In the genomic region with DNA sequence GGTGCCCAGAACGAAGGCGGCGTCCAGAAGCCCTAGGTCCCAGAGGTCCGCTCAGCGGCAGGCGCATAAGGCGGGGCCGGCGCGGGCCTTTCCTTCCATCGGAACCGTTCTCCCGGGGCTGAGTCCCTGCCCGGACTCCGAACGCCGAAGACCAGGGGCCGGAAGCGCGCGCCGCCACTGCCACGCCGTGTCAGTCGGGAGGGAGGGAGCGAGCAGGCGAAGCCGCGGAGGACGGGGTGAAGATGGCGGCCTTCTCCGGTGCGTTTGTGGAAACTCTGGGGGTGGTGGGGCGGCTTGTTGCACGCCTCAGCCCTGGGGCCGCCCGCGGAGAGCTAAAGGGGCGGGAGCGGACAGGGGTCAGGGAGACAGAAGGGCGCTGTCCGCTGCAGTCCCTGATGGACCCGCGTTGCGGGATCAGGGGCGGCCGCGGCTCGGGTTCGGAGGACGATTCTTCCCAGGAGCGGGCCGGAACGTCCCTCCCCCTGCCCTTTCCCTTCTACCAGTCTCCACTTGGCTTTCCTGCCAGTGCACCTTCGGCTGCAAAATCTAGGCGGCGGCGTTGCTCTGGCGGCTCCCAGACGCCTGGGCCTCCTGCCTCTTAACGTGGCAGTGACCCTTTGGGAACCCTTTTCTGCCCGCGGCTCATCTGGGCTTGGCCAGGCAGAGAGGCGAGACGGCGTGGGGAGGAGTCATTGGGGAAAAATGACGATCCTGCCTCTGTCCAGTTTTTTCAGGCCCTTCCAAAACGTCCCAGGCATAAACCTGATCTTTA, we compare ENCODE assay signal across 8 cellular contexts. TPM values are rescaled to one million over a fixed set of nuclear protein-coding genes. Genes with fewer than 3 reads are reported as not detected.
DNase-seq lines count a peak whose midpoint lies in the region; ATAC-seq, FAIRE-seq and TF ChIP-seq lines count a peak whose summit lies in the region.

Gene DDX1, plus strand, starts transcription at position 177 of the 772 bp plus-strand sequence. Its CDS starts 66 bp downstream, at position 243.

- peak within 1 kb of the TSS; percentile 98 for H3K4me3 Mint-ChIP-seq in dendritic cell treated with granulocyte-macrophage colony-stimulating factor and Interleukin-4, amounts not matched to agents 40 ng/mL and 50 ng/mL, for 4 days

- no peaks in the 10 kb centered on the region for H3K9me3 ChIP-seq in HepG2 (ENCODE audit: low read length)

- DNase-seq in BJ (ENCODE audit: low read depth) (peak; percentile 20), GM19239 (ENCODE audit: insufficient read length, low spot score) (peak; percentile 81), NCI-H524 treated with DMSO at 0.1 percent for 48 hours (lab: John Stamatoyannopoulos, UW) (peak; percentile 73), HepG2 (ENCODE audit: low spot score) (peak; percentile 80)
- peak; percentile 82 to 83 for DNase-seq in activated CD4-positive, alpha-beta T cell treated with anti-CD3 and anti-CD28 coated beads, Interleukin-2, amount 50 U/mL, for 24 hours (ENCODE audit: low read depth in 1 of 2, low spot score in 1 of 2)
- DNase-seq in stimulated activated CD4-positive, alpha-beta T cell treated with anti-CD3 and anti-CD28 coated beads, Interleukin-2, amount 100 ng/mL, for 48 hours: peak; percentile 80 to 86

- WGBS in HepG2 (ENCODE audit: low lambda C conversion rate): 0% methylated on average over 32 of the region's 68 CpGs

- FAIRE-seq in GM19239 (lab: Jason Lieb, UNC) (peak; percentile 73), HepG2 (lab: Jason Lieb, UNC) (no peak)

- intact Hi-C loops in dendritic cell treated with granulocyte-macrophage colony-stimulating factor and Interleukin-4, amounts not matched to agents 40 ng/mL and 50 ng/mL, for 4 days (cut with micrococcal nuclease): loop anchor here (1.0 kb wide), 1 partner anchor 31 kb away; the partner anchor contains the start of gene NBAS
- intact Hi-C loops in HepG2 (cut with micrococcal nuclease; ENCODE audit: unreplicated experiment): loop anchor here (2.0 kb wide), 1 partner anchor 31 kb away; the partner anchor contains the start of gene NBAS

- H3K36me3 Mint-ChIP-seq in dendritic cell treated with granulocyte-macrophage colony-stimulating factor and Interleukin-4, amounts not matched to agents 40 ng/mL and 50 ng/mL, for 4 days (ENCODE audit: low read depth): peaks cover 31% of the 10 kb centered on the region

- H3K36me3 ChIP-seq in BJ (ENCODE audit: control insufficient read depth, insufficient read depth, low read length) (peaks cover 3% of the 10 kb centered on the region; the same call in 1 of the 2 replicates), HepG2 (replicated peaks in 1 of 2; ENCODE audit: control insufficient read depth in 1 of 2, insufficient read depth in 2 of 2, low read length in 2 of 2) (peaks cover 10 to 25% of the 10 kb centered on the region in 2 experiments)

- H3K4me2 ChIP-seq in HepG2 (ENCODE audit: low read depth, low read length): peak within 1 kb of the TSS; percentile 92

- peak; percentile 24 to 59; a peak in 1 of 4 replicates for TF ChIP-seq EP300 in HepG2 (IDR thresholded peaks at IDR 0.05; ENCODE audit: low read depth in 2 of 2, low read length in 2 of 2)
- TF ChIP-seq EP300 in HepG2 (CRISPR knock-in tag; IDR thresholded peaks at IDR 0.05; ENCODE audit: borderline replicate concordance): peak; percentile 36; the same call in 1 of the 2 replicates

- peak; percentile 73 for TF ChIP-seq RAD21 in HepG2 (CRISPR knock-in tag; IDR thresholded peaks at IDR 0.05)

- no peaks in the 10 kb centered on the region for H3K27me3 Mint-ChIP-seq in dendritic cell treated with granulocyte-macrophage colony-stimulating factor and Interleukin-4, amounts not matched to agents 40 ng/mL and 50 ng/mL, for 4 days

- POLR2A ChIA-PET in BJ (lab: Charles Lee) (interaction anchor here (0.7 kb wide), 1 partner anchor 16 kb away, joined by 6 read pairs; no protein-coding TSS in a partner anchor), HepG2 (lab: Yijun Ruan, JAX) (interaction anchor here (1.1 kb wide), 1 partner anchor 10 kb away, joined by 3 read pairs; no protein-coding TSS in a partner anchor)

- H3K27ac ChIP-seq in HepG2 (ENCODE audit: extremely low read length, insufficient read depth, low read length): peak within 1 kb of the TSS; percentile 90

- peak within 1 kb of the TSS; percentile 90 for H3K27ac Mint-ChIP-seq in dendritic cell treated with granulocyte-macrophage colony-stimulating factor and Interleukin-4, amounts not matched to agents 40 ng/mL and 50 ng/mL, for 4 days

- peak; percentile 94 for ATAC-seq in HG03442 (IDR thresholded peaks at IDR 0.05; ENCODE audit: unreplicated experiment)
- peak; percentile 95 for ATAC-seq in HepG2

- peaks cover 35% of the 10 kb centered on the region for H3K4me1 ChIP-seq in HepG2 (ENCODE audit: insufficient read depth, low read length)

- H3K27me3 ChIP-seq in BJ (ENCODE audit: control insufficient read depth, insufficient read depth, low read length): no peaks in the 10 kb centered on the region
- no peaks in the 10 kb centered on the region; a peak in 1 of 5 replicates for H3K27me3 ChIP-seq in HepG2 (ENCODE audit: control insufficient read depth in 1 of 2, insufficient read depth in 2 of 2, low read length in 2 of 2)

- in situ Hi-C loops in HepG2 (cut with HindIII; ENCODE audit: extremely low pct_ligation_motif_present, low pct_unique_long_range_greater_than_20kb): loop anchor here (25.0 kb wide), 3 partner anchors 580 to 955 kb away; partner anchors contain the start of gene LRATD1

- TF ChIP-seq CTCF in BJ (IDR thresholded peaks at IDR 0.05; ENCODE audit: insufficient read depth, low read depth, low read length) (0 out of 2 replicates have a peak, but pooled peaks have one; percentile 6), HepG2 (CRISPR knock-in tag; IDR thresholded peaks at IDR 0.05) (peak; percentile 41)

- TF ChIP-seq POLR2A in HepG2 (IDR thresholded peaks at IDR 0.05; ENCODE audit: insufficient read depth in 1 of 2, low read depth in 2 of 2, low read length in 2 of 2): peak; percentile 94 to 95

- H3K4me3 ChIP-seq in BJ (ENCODE audit: low read depth, low read length): peak within 1 kb of the TSS; percentile 80
- H3K4me3 ChIP-seq in HepG2 (replicated peaks in 1 of 3; ENCODE audit: insufficient read depth in 1 of 3, low read depth in 2 of 3, low read length in 3 of 3): peak within 1 kb of the TSS; percentile 78 to 91 (median 85)

- H3K79me2 ChIP-seq in HepG2 (ENCODE audit: insufficient read depth, low read length): peaks cover 46% of the 10 kb centered on the region

- CTCF ChIA-PET in BJ (lab: Yijun Ruan, JAX) (interaction anchor here (0.7 to 6.5 kb wide), 2 partner anchors 11 to 15 kb away, joined by 4 to 66 read pairs; no protein-coding TSS in a partner anchor), HepG2 (lab: Yijun Ruan, JAX; ENCODE audit: low intra/inter-chr PET ratio, low total read pairs) (no interaction called here)

- H3K9me3 Mint-ChIP-seq in dendritic cell treated with granulocyte-macrophage colony-stimulating factor and Interleukin-4, amounts not matched to agents 40 ng/mL and 50 ng/mL, for 4 days: no peaks in the 10 kb centered on the region

- H2AFZ ChIP-seq in HepG2 (ENCODE audit: low read length): peak within 1 kb of the TSS; percentile 78

- peaks cover 20% of the 10 kb centered on the region for H3K4me1 Mint-ChIP-seq in dendritic cell treated with granulocyte-macrophage colony-stimulating factor and Interleukin-4, amounts not matched to agents 40 ng/mL and 50 ng/mL, for 4 days (ENCODE audit: low read depth)

- peak within 1 kb of the TSS; percentile 96 for H3K9ac ChIP-seq in HepG2 (ENCODE audit: insufficient read depth, low read depth, low read length)

- TSS peak; percentile 72 for BruUV-seq in HepG2 (replicated peaks; lab: Mats Ljungman, UMichigan)

- peaks cover 9% of the 10 kb centered on the region for H4K20me1 ChIP-seq in HepG2 (ENCODE audit: insufficient read depth, low read length)

TF ChIP-seq in HepG2, 621 proteins besides CTCF, POLR2A, EP300 and RAD21 (continues in another document):
- TF ChIP-seq MAX (IDR thresholded peaks at IDR 0.05) (peak; percentile 98), LBX2 (CRISPR knock-in tag; IDR thresholded peaks at IDR 0.05; ENCODE audit: borderline replicate concordance) (0 out of 2 replicates have a peak, but pooled peaks have one; percentile 87), TMF1 (CRISPR knock-in tag; IDR thresholded peaks at IDR 0.05; ENCODE audit: low read depth) (peak; percentile 93), MTA3 (CRISPR knock-in tag; IDR thresholded peaks at IDR 0.05) (no peak)

RNA-seq across cellular contexts. Expression of gene DDX1, which starts in this region (rescaled TPM):
- polyA plus RNA-seq in BJ (2011; rRNA removed) (49.6 and 109 TPM in 2 replicates), HepG2 (2011; rRNA removed) (60.9 and 81.6 TPM in 2 replicates)
- 24.0 and 24.1 TPM in 2 replicates for polyA minus RNA-seq in BJ (2011; rRNA and poly(A)+ RNA removed)
- 130 and 254 TPM in 2 replicates for total RNA-seq in HepG2 (2016; rRNA removed; fragmentation: Illumina TruSeq; extraction: Trizol)
- 20.7 and 26.0 TPM in 2 replicates for total RNA-seq in HepG2 (2016; cell fraction: cytosol; rRNA removed; fragmentation: Illumina TruSeq; extraction: Trizol; ENCODE audit: low read depth)
- 128 and 254 TPM in 2 replicates for total RNA-seq in HepG2 (2016; cell fraction: insoluble cytoplasmic fraction; rRNA removed; fragmentation: Illumina TruSeq; extraction: Trizol)
- 42.3 and 49.4 TPM in 2 replicates for total RNA-seq in HepG2 (2016; cell fraction: membrane; rRNA removed; fragmentation: Illumina TruSeq; extraction: Trizol)
- total RNA-seq in HepG2 (2016; cell fraction: nucleus; rRNA removed; fragmentation: Illumina TruSeq; extraction: Trizol): 114 and 115 TPM in 2 replicates
- 36.8 and 56.4 TPM in 2 replicates for polyA plus RNA-seq in HepG2 (2011; cell fraction: cytosol; rRNA removed)
- 33.2 and 43.2 TPM in 2 replicates for polyA plus RNA-seq in HepG2 (2011; cell fraction: nucleus; rRNA removed)
- polyA plus RNA-seq in HepG2 (2012): 87.2 and 121 TPM in 2 replicates
- 17.5 and 20.7 TPM in 2 replicates for polyA plus RNA-seq in HepG2 (2016; cell fraction: cytosol; fragmentation: Illumina TruSeq; extraction: Trizol; ENCODE audit: low read depth)
- 266 and 281 TPM in 2 replicates for polyA plus RNA-seq in HepG2 (2016; cell fraction: insoluble cytoplasmic fraction; fragmentation: Illumina TruSeq; extraction: Trizol; ENCODE audit: low read depth)
- 28.6 and 36.5 TPM in 2 replicates for polyA plus RNA-seq in HepG2 (2016; cell fraction: membrane; fragmentation: Illumina TruSeq; extraction: Trizol; ENCODE audit: low read depth)
- polyA plus RNA-seq in HepG2 (2016; cell fraction: nucleus; fragmentation: Illumina TruSeq; extraction: Trizol; ENCODE audit: insufficient read depth, low read depth): 120 and 122 TPM in 2 replicates
- 15.7 and 27.0 TPM in 2 replicates for polyA minus RNA-seq in HepG2 (2011; rRNA and poly(A)+ RNA removed; ENCODE audit: low replicate concordance)
- 54.9 and 60.7 TPM in 2 replicates for polyA minus RNA-seq in HepG2 (2011; cell fraction: cytosol; rRNA and poly(A)+ RNA removed)
- 109 and 119 TPM in 2 replicates for polyA minus RNA-seq in HepG2 (2011; cell fraction: nucleus; rRNA and poly(A)+ RNA removed)

Comparison
In these comparisons a context has a peak if more than half of its experiments do, and no peak if none do; other contexts are left out.
1. Peak in every context shown above with its lines: DNase-seq, ATAC-seq, H3K4me3 ChIP-seq and H3K27ac ChIP-seq.
2. DNase-seq: peak in every context shown above with its lines; median percentile 83 in stimulated activated CD4-positive, alpha-beta T cell treated with anti-CD3 and anti-CD28 coated beads, Interleukin-2, amount 100 ng/mL, for 48 hours; 82 in activated CD4-positive, alpha-beta T cell treated with anti-CD3 and anti-CD28 coated beads, Interleukin-2, amount 50 U/mL, for 24 hours; 81 in GM19239; 80 in HepG2; 73 in NCI-H524 treated with DMSO at 0.1 percent for 48 hours; 20 in BJ.